ENCODE assay signal across 28 cellular contexts in genomic region chr16:78751601-78752000, GRCh38.
"Had no signal": no experiment of that assay in that cellular context is flagged by ENCODE, and none has a peak within 500 bp of the region (broad histone marks: within the 10 kb centered on the region; RNA-seq: fewer than 3 reads in every experiment).

No MANE protein-coding gene starts in this region.

- H3K4me3 Mint-ChIP-seq: mesothelial cell of epicardium; naive thymus-derived CD4-positive, alpha-beta T cell; stimulated activated effector memory CD8-positive, alpha-beta T cell treated with anti-CD3 and anti-CD28 coated beads, Interleukin-12 subunit alpha, Interleukin-12 subunit beta, amount 100 ng/mL, for 72 hours; stimulated activated naive CD8-positive, alpha-beta T cell treated with anti-CD3 and anti-CD28 coated beads, Interleukin-15, Interleukin-2, amounts not matched to agents 100 ng/mL and 50 ng/mL, for 24 hours had no signal

- H3K9me3 ChIP-seq: left lung, lower lobe of right lung, ovary, suprapubic skin, thoracic aorta, tibial artery, upper lobe of right lung had no signal

- H3K27me3 ChIP-seq: left lung, ovary, suprapubic skin, tibial artery, upper lobe of right lung had no signal

- H3K9me3 Mint-ChIP-seq: immature natural killer cell; natural killer cell treated with Interleukin-12 subunit alpha and Interleukin-12 subunit beta and Interleukin-15 and Interleukin-18, amount 100 ng/mL, for 72 hours had no signal

- ATAC-seq: left colon; left lung; lower lobe of right lung; naive thymus-derived CD4-positive, alpha-beta T cell; natural killer cell treated with Interleukin-12 subunit alpha and Interleukin-12 subunit beta and Interleukin-15 and Interleukin-18, amount 100 ng/mL, for 72 hours; right cardiac atrium; sciatic nerve; stimulated activated effector memory CD8-positive, alpha-beta T cell treated with anti-CD3 and anti-CD28 coated beads, Interleukin-12 subunit alpha, Interleukin-12 subunit beta, amount 100 ng/mL, for 72 hours; upper lobe of right lung had no signal

- DNase-seq: hippocampal formation; immature natural killer cell; kidney; left colon; left lung; lower lobe of right lung; mammary epithelial cell; mesendoderm; naive thymus-derived CD4-positive, alpha-beta T cell; ovary; retina; right cardiac atrium; stimulated activated CD4-positive, alpha-beta T cell treated with anti-CD3 and anti-CD28 coated beads, Interleukin-12 subunit alpha, Interleukin-12 subunit beta, amount 100 ng/mL, for 4 hours; stimulated activated CD4-positive, alpha-beta T cell treated with anti-CD3 and anti-CD28 coated beads, Interleukin-15, amount 100 ng/mL, for 24 hours; stimulated activated CD4-positive, alpha-beta T cell treated with anti-CD3 and anti-CD28 coated beads, Interleukin-4, amount 100 ng/mL, for 24 hours; stimulated activated naive CD4-positive, alpha-beta T cell; tibial artery; trophoblast cell; upper lobe of right lung had no signal

- H3K4me3 ChIP-seq: left lung, lower lobe of right lung, ovary, skin epidermis, suprapubic skin, thoracic aorta, tibial artery, upper lobe of right lung had no signal

- H3K36me3 Mint-ChIP-seq: immature natural killer cell; mesothelial cell of epicardium; natural killer cell treated with Interleukin-12 subunit alpha and Interleukin-12 subunit beta and Interleukin-15 and Interleukin-18, amount 100 ng/mL, for 72 hours; stimulated activated effector memory CD8-positive, alpha-beta T cell treated with anti-CD3 and anti-CD28 coated beads, Interleukin-12 subunit alpha, Interleukin-12 subunit beta, amount 100 ng/mL, for 72 hours had no signal

- H3K27ac ChIP-seq: left lung, lower lobe of right lung, ovary, skin epidermis, suprapubic skin, thoracic aorta, tibial artery, upper lobe of right lung had no signal

- H3K4me1 ChIP-seq: left lung, lower lobe of right lung, tibial artery, upper lobe of right lung had no signal

- H3K27me3 Mint-ChIP-seq: naive thymus-derived CD4-positive, alpha-beta T cell; progenitor cell of endocrine pancreas; stimulated activated naive CD8-positive, alpha-beta T cell treated with anti-CD3 and anti-CD28 coated beads, Interleukin-15, Interleukin-2, amounts not matched to agents 100 ng/mL and 50 ng/mL, for 24 hours had no signal

- H3K27ac Mint-ChIP-seq: mesothelial cell of epicardium; naive thymus-derived CD4-positive, alpha-beta T cell; natural killer cell treated with Interleukin-12 subunit alpha and Interleukin-12 subunit beta and Interleukin-15 and Interleukin-18, amount 100 ng/mL, for 72 hours; progenitor cell of endocrine pancreas; stimulated activated naive CD8-positive, alpha-beta T cell treated with anti-CD3 and anti-CD28 coated beads, Interleukin-15, Interleukin-2, amounts not matched to agents 100 ng/mL and 50 ng/mL, for 24 hours had no signal

- H3K36me3 ChIP-seq: left lung, lower lobe of right lung, ovary, suprapubic skin, thoracic aorta, tibial artery, upper lobe of right lung had no signal
